In the genomic region with DNA sequence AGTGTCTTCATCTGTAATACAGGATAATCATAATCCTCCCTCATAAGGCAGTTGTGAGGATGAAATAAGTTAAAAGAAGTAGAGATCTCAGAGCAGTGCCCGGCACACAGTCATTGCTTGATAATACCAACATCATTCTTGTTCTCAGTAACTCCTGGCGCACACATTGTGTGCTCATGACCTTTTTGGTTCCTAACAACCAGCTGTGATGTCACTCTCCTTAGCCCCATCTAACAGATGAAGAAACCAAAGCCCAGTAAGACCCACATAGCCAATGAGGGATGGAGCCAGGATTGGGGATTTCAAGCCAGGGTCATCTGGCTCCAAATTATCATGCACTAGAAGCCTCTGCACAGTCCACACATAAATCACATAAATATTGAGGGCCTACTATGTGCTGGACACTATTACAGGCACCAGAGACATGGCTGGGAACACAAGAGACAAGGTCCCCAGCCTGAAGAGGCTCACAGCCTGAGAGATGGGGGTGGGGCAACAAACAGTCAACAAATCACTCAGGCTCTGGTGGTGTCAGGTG, we compare ENCODE assay signal across 1 cellular context.
TF ChIP-seq lines count a peak whose summit lies in the region.

No MANE protein-coding gene starts in this region.

TF ChIP-seq in K562, 482 proteins besides CTCF, POLR2A, EP300 and RAD21 (continued from another document):
- TF ChIP-seq BCOR (IDR thresholded peaks at IDR 0.05) (peak; percentile 78; the same call in 1 of the 2 replicates), MEIS2 (IDR thresholded peaks at IDR 0.05; ENCODE audit: partially characterized antibody) (peak; percentile 57), ATF1 (CRISPR knock-in tag; IDR thresholded peaks at IDR 0.05) (no peak), ATF1 (tag; IDR thresholded peaks at IDR 0.05) (0 out of 2 replicates have a peak, but pooled peaks have one; percentile 48), TRIM28 (IDR thresholded peaks at IDR 0.05) (no peak), MEF2D (tag; conservative IDR thresholded peaks at IDR 0.05; ENCODE audit: low read depth) (no peak), KDM1A (IDR thresholded peaks at IDR 0.05) (peak in 1 of 2 experiments; percentile 77; a peak in 2 of 4 replicates), ZNF217 (CRISPR knock-in tag; IDR thresholded peaks at IDR 0.05) (no peak), XRCC4 (IDR thresholded peaks at IDR 0.05; ENCODE audit: extremely low read depth, insufficient read depth, insufficient read length) (no peak), CEBPB (tag; IDR thresholded peaks at IDR 0.05) (no peak), NFYB (IDR thresholded peaks at IDR 0.05; ENCODE audit: extremely low read depth, insufficient read length) (no peak), CHD1 (IDR thresholded peaks at IDR 0.05; ENCODE audit: low read length) (no peak), NFATC3 (IDR thresholded peaks at IDR 0.05) (no peak), CHD4 (IDR thresholded peaks at IDR 0.05; ENCODE audit: insufficient read depth, insufficient replicate concordance, low read depth, low read length, poor library complexity, severe bottlenecking) (peak; percentile 19), NCOA4 (IDR thresholded peaks at IDR 0.05; ENCODE audit: partially characterized antibody) (no peak), ZNF224 (CRISPR knock-in tag; IDR thresholded peaks at IDR 0.05) (no peak), CHCHD3 (CRISPR knock-in tag; IDR thresholded peaks at IDR 0.05) (no peak), TOE1 (IDR thresholded peaks at IDR 0.05; ENCODE audit: borderline replicate concordance) (no peak), TOE1 (CRISPR knock-in tag; IDR thresholded peaks at IDR 0.05; ENCODE audit: borderline replicate concordance, low read depth) (no peak), RFX5 (IDR thresholded peaks at IDR 0.05; ENCODE audit: low read depth, low read length) (no peak), ZKSCAN1 (IDR thresholded peaks at IDR 0.05; ENCODE audit: low read depth, low read length) (peak; percentile 97), NR3C1 (CRISPR knock-in tag; IDR thresholded peaks at IDR 0.05) (no peak)
- TF ChIP-seq, protein P1, sequence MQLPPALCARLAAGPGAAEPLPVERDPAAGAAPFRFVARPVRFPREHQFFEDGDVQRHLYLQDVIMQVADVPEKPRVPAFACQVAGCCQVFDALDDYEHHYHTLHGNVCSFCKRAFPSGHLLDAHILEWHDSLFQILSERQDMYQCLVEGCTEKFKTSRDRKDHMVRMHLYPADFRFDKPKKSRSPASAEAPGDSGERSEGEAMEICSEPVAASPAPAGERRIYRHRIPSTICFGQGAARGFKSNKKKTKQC (CRISPR knock-in tag; IDR thresholded peaks at IDR 0.05): no peak; the same call in 1 of the 2 replicates
- TF ChIP-seq, protein P2, sequence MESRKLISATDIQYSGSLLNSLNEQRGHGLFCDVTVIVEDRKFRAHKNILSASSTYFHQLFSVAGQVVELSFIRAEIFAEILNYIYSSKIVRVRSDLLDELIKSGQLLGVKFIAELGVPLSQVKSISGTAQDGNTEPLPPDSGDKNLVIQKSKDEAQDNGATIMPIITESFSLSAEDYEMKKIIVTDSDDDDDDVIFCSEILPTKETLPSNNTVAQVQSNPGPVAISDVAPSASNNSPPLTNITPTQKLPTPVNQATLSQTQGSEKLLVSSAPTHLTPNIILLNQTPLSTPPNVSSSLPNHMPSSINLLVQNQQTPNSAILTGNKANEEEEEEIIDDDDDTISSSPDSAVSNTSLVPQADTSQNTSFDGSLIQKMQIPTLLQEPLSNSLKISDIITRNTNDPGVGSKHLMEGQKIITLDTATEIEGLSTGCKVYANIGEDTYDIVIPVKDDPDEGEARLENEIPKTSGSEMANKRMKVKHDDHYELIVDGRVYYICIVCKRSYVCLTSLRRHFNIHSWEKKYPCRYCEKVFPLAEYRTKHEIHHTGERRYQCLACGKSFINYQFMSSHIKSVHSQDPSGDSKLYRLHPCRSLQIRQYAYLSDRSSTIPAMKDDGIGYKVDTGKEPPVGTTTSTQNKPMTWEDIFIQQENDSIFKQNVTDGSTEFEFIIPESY (CRISPR knock-in tag; IDR thresholded peaks at IDR 0.05): no peak
- TF ChIP-seq, protein P3, sequence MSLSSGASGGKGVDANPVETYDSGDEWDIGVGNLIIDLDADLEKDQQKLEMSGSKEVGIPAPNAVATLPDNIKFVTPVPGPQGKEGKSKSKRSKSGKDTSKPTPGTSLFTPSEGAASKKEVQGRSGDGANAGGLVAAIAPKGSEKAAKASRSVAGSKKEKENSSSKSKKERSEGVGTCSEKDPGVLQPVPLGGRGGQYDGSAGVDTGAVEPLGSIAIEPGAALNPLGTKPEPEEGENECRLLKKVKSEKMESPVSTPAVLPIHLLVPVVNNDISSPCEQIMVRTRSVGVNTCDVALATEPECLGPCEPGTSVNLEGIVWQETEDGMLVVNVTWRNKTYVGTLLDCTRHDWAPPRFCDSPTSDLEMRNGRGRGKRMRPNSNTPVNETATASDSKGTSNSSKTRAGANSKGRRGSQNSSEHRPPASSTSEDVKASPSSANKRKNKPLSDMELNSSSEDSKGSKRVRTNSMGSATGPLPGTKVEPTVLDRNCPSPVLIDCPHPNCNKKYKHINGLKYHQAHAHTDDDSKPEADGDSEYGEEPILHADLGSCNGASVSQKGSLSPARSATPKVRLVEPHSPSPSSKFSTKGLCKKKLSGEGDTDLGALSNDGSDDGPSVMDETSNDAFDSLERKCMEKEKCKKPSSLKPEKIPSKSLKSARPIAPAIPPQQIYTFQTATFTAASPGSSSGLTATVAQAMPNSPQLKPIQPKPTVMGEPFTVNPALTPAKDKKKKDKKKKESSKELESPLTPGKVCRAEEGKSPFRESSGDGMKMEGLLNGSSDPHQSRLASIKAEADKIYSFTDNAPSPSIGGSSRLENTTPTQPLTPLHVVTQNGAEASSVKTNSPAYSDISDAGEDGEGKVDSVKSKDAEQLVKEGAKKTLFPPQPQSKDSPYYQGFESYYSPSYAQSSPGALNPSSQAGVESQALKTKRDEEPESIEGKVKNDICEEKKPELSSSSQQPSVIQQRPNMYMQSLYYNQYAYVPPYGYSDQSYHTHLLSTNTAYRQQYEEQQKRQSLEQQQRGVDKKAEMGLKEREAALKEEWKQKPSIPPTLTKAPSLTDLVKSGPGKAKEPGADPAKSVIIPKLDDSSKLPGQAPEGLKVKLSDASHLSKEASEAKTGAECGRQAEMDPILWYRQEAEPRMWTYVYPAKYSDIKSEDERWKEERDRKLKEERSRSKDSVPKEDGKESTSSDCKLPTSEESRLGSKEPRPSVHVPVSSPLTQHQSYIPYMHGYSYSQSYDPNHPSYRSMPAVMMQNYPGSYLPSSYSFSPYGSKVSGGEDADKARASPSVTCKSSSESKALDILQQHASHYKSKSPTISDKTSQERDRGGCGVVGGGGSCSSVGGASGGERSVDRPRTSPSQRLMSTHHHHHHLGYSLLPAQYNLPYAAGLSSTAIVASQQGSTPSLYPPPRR (CRISPR knock-in tag; IDR thresholded peaks at IDR 0.05; ENCODE audit: borderline replicate concordance): no peak
- TF ChIP-seq, protein P4, sequence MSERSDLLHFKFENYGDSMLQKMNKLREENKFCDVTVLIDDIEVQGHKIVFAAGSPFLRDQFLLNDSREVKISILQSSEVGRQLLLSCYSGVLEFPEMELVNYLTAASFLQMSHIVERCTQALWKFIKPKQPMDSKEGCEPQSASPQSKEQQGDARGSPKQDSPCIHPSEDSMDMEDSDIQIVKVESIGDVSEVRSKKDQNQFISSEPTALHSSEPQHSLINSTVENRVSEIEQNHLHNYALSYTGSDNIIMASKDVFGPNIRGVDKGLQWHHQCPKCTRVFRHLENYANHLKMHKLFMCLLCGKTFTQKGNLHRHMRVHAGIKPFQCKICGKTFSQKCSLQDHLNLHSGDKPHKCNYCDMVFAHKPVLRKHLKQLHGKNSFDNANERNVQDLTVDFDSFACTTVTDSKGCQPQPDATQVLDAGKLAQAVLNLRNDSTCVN (CRISPR knock-in tag; IDR thresholded peaks at IDR 0.05): no peak
- TF ChIP-seq, protein P5, sequence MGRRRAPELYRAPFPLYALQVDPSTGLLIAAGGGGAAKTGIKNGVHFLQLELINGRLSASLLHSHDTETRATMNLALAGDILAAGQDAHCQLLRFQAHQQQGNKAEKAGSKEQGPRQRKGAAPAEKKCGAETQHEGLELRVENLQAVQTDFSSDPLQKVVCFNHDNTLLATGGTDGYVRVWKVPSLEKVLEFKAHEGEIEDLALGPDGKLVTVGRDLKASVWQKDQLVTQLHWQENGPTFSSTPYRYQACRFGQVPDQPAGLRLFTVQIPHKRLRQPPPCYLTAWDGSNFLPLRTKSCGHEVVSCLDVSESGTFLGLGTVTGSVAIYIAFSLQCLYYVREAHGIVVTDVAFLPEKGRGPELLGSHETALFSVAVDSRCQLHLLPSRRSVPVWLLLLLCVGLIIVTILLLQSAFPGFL (CRISPR knock-in tag; IDR thresholded peaks at IDR 0.05): no peak
- TF ChIP-seq, protein P6, sequence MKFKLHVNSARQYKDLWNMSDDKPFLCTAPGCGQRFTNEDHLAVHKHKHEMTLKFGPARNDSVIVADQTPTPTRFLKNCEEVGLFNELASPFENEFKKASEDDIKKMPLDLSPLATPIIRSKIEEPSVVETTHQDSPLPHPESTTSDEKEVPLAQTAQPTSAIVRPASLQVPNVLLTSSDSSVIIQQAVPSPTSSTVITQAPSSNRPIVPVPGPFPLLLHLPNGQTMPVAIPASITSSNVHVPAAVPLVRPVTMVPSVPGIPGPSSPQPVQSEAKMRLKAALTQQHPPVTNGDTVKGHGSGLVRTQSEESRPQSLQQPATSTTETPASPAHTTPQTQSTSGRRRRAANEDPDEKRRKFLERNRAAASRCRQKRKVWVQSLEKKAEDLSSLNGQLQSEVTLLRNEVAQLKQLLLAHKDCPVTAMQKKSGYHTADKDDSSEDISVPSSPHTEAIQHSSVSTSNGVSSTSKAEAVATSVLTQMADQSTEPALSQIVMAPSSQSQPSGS (CRISPR knock-in tag; IDR thresholded peaks at IDR 0.05): peak; percentile 60; the same call in 1 of the 2 replicates
- TF ChIP-seq, protein P7, sequence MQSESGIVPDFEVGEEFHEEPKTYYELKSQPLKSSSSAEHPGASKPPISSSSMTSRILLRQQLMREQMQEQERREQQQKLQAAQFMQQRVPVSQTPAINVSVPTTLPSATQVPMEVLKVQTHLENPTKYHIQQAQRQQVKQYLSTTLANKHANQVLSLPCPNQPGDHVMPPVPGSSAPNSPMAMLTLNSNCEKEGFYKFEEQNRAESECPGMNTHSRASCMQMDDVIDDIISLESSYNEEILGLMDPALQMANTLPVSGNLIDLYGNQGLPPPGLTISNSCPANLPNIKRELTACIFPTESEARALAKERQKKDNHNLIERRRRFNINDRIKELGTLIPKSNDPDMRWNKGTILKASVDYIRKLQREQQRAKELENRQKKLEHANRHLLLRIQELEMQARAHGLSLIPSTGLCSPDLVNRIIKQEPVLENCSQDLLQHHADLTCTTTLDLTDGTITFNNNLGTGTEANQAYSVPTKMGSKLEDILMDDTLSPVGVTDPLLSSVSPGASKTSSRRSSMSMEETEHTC (IDR thresholded peaks at IDR 0.05): no peak
